ENCODE assay signal across 19 cellular contexts in the genomic region with DNA sequence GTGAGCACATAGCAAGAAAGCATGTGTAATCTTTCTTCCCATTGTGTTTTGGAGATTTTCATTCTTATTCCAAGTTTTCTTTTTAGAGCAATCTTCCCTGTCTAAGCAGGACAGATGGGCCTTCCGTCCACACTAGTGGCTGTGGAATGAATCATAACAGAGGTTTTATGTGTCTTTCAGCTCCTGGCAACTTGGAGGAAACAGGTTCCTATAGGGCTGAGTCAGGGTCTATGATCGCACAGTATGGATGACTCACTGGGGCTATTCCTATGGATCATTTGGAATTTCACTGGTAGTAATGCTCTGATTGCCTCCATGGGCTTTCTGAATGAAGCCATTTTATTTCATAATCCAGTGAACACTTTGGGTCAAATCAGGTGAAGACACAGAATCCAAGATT. TPM values are rescaled to one million over a fixed set of nuclear protein-coding genes. Genes with fewer than 3 reads are reported as not detected.
DNase-seq lines count a peak whose midpoint lies in the region; ATAC-seq and TF ChIP-seq lines count a peak whose summit lies in the region.
"Had no signal": no experiment of that assay in that cellular context is flagged by ENCODE, and none has a peak within 500 bp of the region (broad histone marks: within the 10 kb centered on the region; RNA-seq: fewer than 3 reads in every experiment).

No MANE protein-coding gene starts in this region.

- no peak overlapping the region for H3K27ac ChIP-seq in mesenchymal stem cell (ENCODE audit: low read length, poor library complexity, severe bottlenecking)
- H3K27ac ChIP-seq: C4-2B had no signal

- no peak overlapping the region for H3K9ac ChIP-seq in mesenchymal stem cell (ENCODE audit: low read length)

- no peak overlapping the region for H4K91ac ChIP-seq in mesenchymal stem cell (ENCODE audit: low read length)

- no peak overlapping the region for H3K4ac ChIP-seq in mesenchymal stem cell (ENCODE audit: low read depth in 1 of 2, low read length in 2 of 2)

- H2BK120ac ChIP-seq in mesenchymal stem cell (ENCODE audit: low read depth, low read length) = no peak overlapping the region

- H3K14ac ChIP-seq in mesenchymal stem cell (ENCODE audit: low read length in 2 of 2) = no peak overlapping the region

- H3K9me3 ChIP-seq in MG63 = no peaks in the 10 kb centered on the region
- H3K9me3 ChIP-seq in mesenchymal stem cell (ENCODE audit: control insufficient read depth, low read length) = no peaks in the 10 kb centered on the region

- H3K36me3 ChIP-seq in MG63 (no peaks in the 10 kb centered on the region), mesenchymal stem cell (ENCODE audit: control insufficient read depth in 1 of 2, insufficient read depth in 2 of 2, low read depth in 1 of 2, low read length in 2 of 2) (no peaks in the 10 kb centered on the region)

- H3K4me1 Mint-ChIP-seq in chondrocyte (ENCODE audit: low read depth) (peaks cover 19% of the 10 kb centered on the region), immature natural killer cell (no peaks in the 10 kb centered on the region)
- H3K4me1 Mint-ChIP-seq: activated naive CD8-positive, alpha-beta T cell treated with anti-CD3 and anti-CD28 coated beads, Interleukin-2, amount 50 U/mL, for 24 hours had no signal

- no peak for TF ChIP-seq CTCF in chondrocyte (IDR thresholded peaks at IDR 0.05)

- H3K27me3 ChIP-seq in MG63 (no peaks in the 10 kb centered on the region), mesenchymal stem cell (ENCODE audit: control insufficient read depth in 1 of 2, insufficient read depth in 1 of 2, low read length in 2 of 2) (no peaks in the 10 kb centered on the region)

- no peak overlapping the region for H2AK5ac ChIP-seq in mesenchymal stem cell (ENCODE audit: low read length, severe bottlenecking)

- no peak overlapping the region for H2BK5ac ChIP-seq in mesenchymal stem cell (ENCODE audit: low read depth, low read length, poor library complexity, severe bottlenecking)

- ATAC-seq in GM19455 (IDR thresholded peaks at IDR 0.05; ENCODE audit: unreplicated experiment) (no peak), GM21367 (IDR thresholded peaks at IDR 0.05; ENCODE audit: unreplicated experiment) (no peak), HG03460 (IDR thresholded peaks at IDR 0.05; ENCODE audit: unreplicated experiment) (no peak)
- ATAC-seq: activated naive CD8-positive, alpha-beta T cell treated with anti-CD3 and anti-CD28 coated beads, Interleukin-2, amount 50 U/mL, for 24 hours; Right ventricle myocardium inferior had no signal

- H3K36me3 Mint-ChIP-seq in chondrocyte (ENCODE audit: low read depth) (peaks cover 2% of the 10 kb centered on the region), immature natural killer cell (no peaks in the 10 kb centered on the region)

- no peak overlapping the region for H3K23ac ChIP-seq in mesenchymal stem cell (ENCODE audit: low read length in 2 of 2)

- no peak overlapping the region for H2AFZ ChIP-seq in mesenchymal stem cell (ENCODE audit: low read depth, low read length)

- H3K4me1 ChIP-seq in mesenchymal stem cell (ENCODE audit: control insufficient read depth, insufficient read depth, low read depth, low read length) = no peaks in the 10 kb centered on the region

- H3K27ac Mint-ChIP-seq in chondrocyte (ENCODE audit: unreplicated experiment) (peak overlapping the region; percentile 82), immature natural killer cell (no peak overlapping the region)
- H3K27ac Mint-ChIP-seq: activated naive CD8-positive, alpha-beta T cell treated with anti-CD3 and anti-CD28 coated beads, Interleukin-2, amount 50 U/mL, for 24 hours had no signal

- H3K79me1 ChIP-seq in mesenchymal stem cell (replicated peaks; ENCODE audit: low read length, poor library complexity, severe bottlenecking) = no peaks in the 10 kb centered on the region

- WGBS in mesenchymal stem cell = 0% methylated on average over 2 of the region's 2 CpGs

- H3K9me3 Mint-ChIP-seq in chondrocyte (ENCODE audit: low read depth) (peaks cover 9% of the 10 kb centered on the region), immature natural killer cell (no peaks in the 10 kb centered on the region)
- H3K9me3 Mint-ChIP-seq: activated naive CD8-positive, alpha-beta T cell treated with anti-CD3 and anti-CD28 coated beads, Interleukin-2, amount 50 U/mL, for 24 hours had no signal

- no peak overlapping the region for H2BK12ac ChIP-seq in mesenchymal stem cell (ENCODE audit: low read length in 2 of 2)

- no peak overlapping the region for H3K18ac ChIP-seq in mesenchymal stem cell (ENCODE audit: low read depth in 1 of 2, low read length in 2 of 2)

- H2BK15ac ChIP-seq in mesenchymal stem cell (ENCODE audit: low read depth, poor library complexity, severe bottlenecking) = no peak overlapping the region

- no peak overlapping the region for H3K4me2 ChIP-seq in mesenchymal stem cell (ENCODE audit: low read length, poor library complexity, severe bottlenecking)

- H3K4me3 ChIP-seq in MG63 = no peak overlapping the region
- no peak overlapping the region for H3K4me3 ChIP-seq in mesenchymal stem cell (ENCODE audit: insufficient read depth in 1 of 2, low read depth in 1 of 2, low read length in 2 of 2)

- no peak overlapping the region for H3K4me3 Mint-ChIP-seq in chondrocyte (ENCODE audit: unreplicated experiment)
- H3K4me3 Mint-ChIP-seq in immature natural killer cell = no peak overlapping the region
- H3K4me3 Mint-ChIP-seq: activated naive CD8-positive, alpha-beta T cell treated with anti-CD3 and anti-CD28 coated beads, Interleukin-2, amount 50 U/mL, for 24 hours had no signal

- DNase-seq in AG20443 (ENCODE audit: low spot score) (peak; percentile 4), MG63 (peak; percentile 73), chondrocyte (ENCODE audit: low spot score) (no peak), mesenchymal stem cell (peak; percentile 72), immature natural killer cell (no peak)
- DNase-seq: activated CD8-positive, alpha-beta memory T cell treated with anti-CD3 and anti-CD28 coated beads, Interleukin-2, amount 50 U/mL, for 4 hours; activated naive CD8-positive, alpha-beta T cell treated with anti-CD3 and anti-CD28 coated beads, Interleukin-2, amount 50 U/mL, for 24 hours; effector memory CD4-positive, alpha-beta T cell; MV-4-11; NCI-H524; stimulated activated CD4-positive, alpha-beta T cell treated with anti-CD3 and anti-CD28 coated beads, Interleukin-4, amount 100 ng/mL, for 1 hour; stimulated activated naive CD4-positive, alpha-beta T cell treated with Interleukin-2 at 50 U/mL for 16 hours had no signal

- H3K27me3 Mint-ChIP-seq in chondrocyte (ENCODE audit: low read depth) = no peaks in the 10 kb centered on the region
- H3K27me3 Mint-ChIP-seq in immature natural killer cell (ENCODE audit: low read depth in 3 of 3) = peaks cover 0 to 3% (median 2%) of the 10 kb centered on the region in 3 donors
- H3K27me3 Mint-ChIP-seq: activated naive CD8-positive, alpha-beta T cell treated with anti-CD3 and anti-CD28 coated beads, Interleukin-2, amount 50 U/mL, for 24 hours; progenitor cell of endocrine pancreas had no signal

- no peak overlapping the region for H4K8ac ChIP-seq in mesenchymal stem cell (ENCODE audit: low read length)

RNA-seq across cellular contexts. Expression of a gene that starts 51.8 kb away (rescaled TPM):
- not detected in 2 replicates for total RNA-seq in MG63 (2014; rRNA removed; shearing (Covaris generic); ENCODE audit: low replicate concordance)
- not detected in 3 replicates for total RNA-seq in chondrocyte
- not detected for polyA plus RNA-seq in mesenchymal stem cell (2013, experiment 1 of 2)
- polyA plus RNA-seq in mesenchymal stem cell (2013, experiment 2 of 2) = not detected
- polyA plus RNA-seq in immature natural killer cell = not detected
- total RNA-seq: mononuclear cell, progenitor cell of endocrine pancreas, Right ventricle myocardium inferior had no signal

Comparison
In these comparisons a context has a peak if more than half of its experiments do, and no peak if none do; other contexts are left out.
1. DNase-seq: peak in AG20443 (single experiment), MG63 (single experiment) and mesenchymal stem cell (single experiment); none in chondrocyte (single experiment) and immature natural killer cell (0 of 3).